10 cellular contexts compared by ENCODE assay signal in the genomic region with DNA sequence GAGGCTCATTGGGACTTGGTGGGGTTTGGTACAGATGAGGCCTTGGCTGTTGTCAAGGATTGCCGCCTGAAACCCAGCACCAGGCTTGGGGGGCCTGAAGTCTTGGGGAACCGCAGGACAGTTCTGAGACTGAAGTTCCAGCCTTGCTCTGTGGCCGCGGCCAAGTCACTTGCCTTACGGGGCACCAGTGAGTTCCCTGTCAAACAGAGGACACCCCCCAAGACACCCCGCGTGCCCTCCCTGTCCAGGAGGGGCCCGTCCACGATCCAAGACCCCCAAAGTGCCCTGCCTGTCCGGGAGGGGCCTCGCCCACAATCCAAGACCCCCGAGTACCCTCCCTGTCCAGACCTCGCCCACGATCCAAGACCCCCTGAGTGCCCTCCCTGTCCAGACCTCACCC. TPM values are rescaled to one million over a fixed set of nuclear protein-coding genes. Genes with fewer than 3 reads are reported as not detected.
A peak's percentile ranks its signal among the peaks of the same experiment; 100 is the strongest.
DNase-seq lines count a peak whose midpoint lies in the region; ATAC-seq, FAIRE-seq and TF ChIP-seq lines count a peak whose summit lies in the region.
"Had no signal": no experiment of that assay in that cellular context is flagged by ENCODE, and none has a peak within 500 bp of the region (broad histone marks: within the 10 kb centered on the region; RNA-seq: fewer than 3 reads in every experiment).

No MANE protein-coding gene starts in this region.

- no peak for ATAC-seq in activated CD8-positive, alpha-beta T cell treated with anti-CD3 and anti-CD28 coated beads for 36 hours

- no peak for FAIRE-seq in kidney (lab: Jason Lieb, UNC)
- FAIRE-seq: A204.1 had no signal

- 65 to 89% (median 83%) methylated on average over 7 to 14 of the region's 14 CpGs for WGBS in stomach, 5 donors

- H3K4me1 ChIP-seq in kidney (ENCODE audit: control insufficient read depth in 1 of 2, insufficient read depth in 1 of 2, low read depth in 1 of 2, low read length in 2 of 2) (peaks cover 3 to 17% of the 10 kb centered on the region in 2 donors), stomach (peaks cover 27 to 52% (median 41%) of the 10 kb centered on the region in 4 donors), Peyer's patch (peaks cover 4 to 22% (median 17%) of the 10 kb centered on the region in 4 donors)

- H3K9me3 ChIP-seq in kidney (ENCODE audit: control insufficient read depth in 1 of 2, low read length in 2 of 2) (no peaks in the 10 kb centered on the region), stomach (no peaks in the 10 kb centered on the region), Peyer's patch (no peaks in the 10 kb centered on the region)

- H3K27me3 ChIP-seq in stomach (no peaks in the 10 kb centered on the region), Peyer's patch (no peaks in the 10 kb centered on the region)

- POLR2A ChIA-PET in activated CD8-positive, alpha-beta T cell treated with anti-CD3 and anti-CD28 coated beads for 36 hours (lab: Charles Lee), result no interaction called here

- H3K4me3 ChIP-seq in kidney (ENCODE audit: low read length in 2 of 2) (peak overlapping the region in 1 of 2 donors; percentile 64), stomach (peak overlapping the region in 3 of 4 donors; percentile 97 to 100 (median 99)), Peyer's patch (peak overlapping the region in 2 of 4 donors; percentile 97 to 100)

- TF ChIP-seq CTCF in activated CD8-positive, alpha-beta T cell treated with anti-CD3 and anti-CD28 coated beads for 36 hours (IDR thresholded peaks at IDR 0.05), result no peak
- no peak for TF ChIP-seq CTCF in kidney (IDR thresholded peaks at IDR 0.05; ENCODE audit: borderline replicate concordance, extremely low read depth, insufficient read depth)
- TF ChIP-seq CTCF in stomach (IDR thresholded peaks at IDR 0.05), result no peak
- no peak for TF ChIP-seq CTCF in Peyer's patch (IDR thresholded peaks at IDR 0.05)

- H3K9me3 Mint-ChIP-seq in T-helper 1 cell treated with Interleukin-12 subunit alpha and Interleukin-12 subunit beta and Interleukin-4 antibody, amounts not matched to agents 30 μg/mL and 1 μg/mL, for 36 hours, result no peaks in the 10 kb centered on the region
- no peaks in the 10 kb centered on the region for H3K9me3 Mint-ChIP-seq in activated CD8-positive, alpha-beta T cell treated with anti-CD3 and anti-CD28 coated beads for 36 hours

- peaks cover 4% of the 10 kb centered on the region for H3K36me3 Mint-ChIP-seq in T-helper 1 cell treated with Interleukin-12 subunit alpha and Interleukin-12 subunit beta and Interleukin-4 antibody, amounts not matched to agents 30 μg/mL and 1 μg/mL, for 36 hours (ENCODE audit: low read depth)
- peaks cover 6% of the 10 kb centered on the region for H3K36me3 Mint-ChIP-seq in activated CD8-positive, alpha-beta T cell treated with anti-CD3 and anti-CD28 coated beads for 36 hours (ENCODE audit: low read depth)

- no peak for TF ChIP-seq POLR2A in stomach (IDR thresholded peaks at IDR 0.05)
- no peak for TF ChIP-seq POLR2A in Peyer's patch (IDR thresholded peaks at IDR 0.05)

- H3K36me3 ChIP-seq in kidney (ENCODE audit: control insufficient read depth in 1 of 2, insufficient read depth in 2 of 2, low read length in 2 of 2) (peaks cover 5 to 14% of the 10 kb centered on the region in 2 donors), stomach (peaks cover 28 to 42% (median 37%) of the 10 kb centered on the region in 4 donors), Peyer's patch (peaks cover 0 to 36% (median 0%) of the 10 kb centered on the region in 3 donors)

- no peak overlapping the region for H3K27ac Mint-ChIP-seq in T-helper 1 cell treated with Interleukin-12 subunit alpha and Interleukin-12 subunit beta and Interleukin-4 antibody, amounts not matched to agents 30 μg/mL and 1 μg/mL, for 36 hours
- H3K27ac Mint-ChIP-seq in activated CD8-positive, alpha-beta T cell treated with anti-CD3 and anti-CD28 coated beads for 36 hours, result no peak overlapping the region

- H3K27me3 Mint-ChIP-seq in T-helper 1 cell treated with Interleukin-12 subunit alpha and Interleukin-12 subunit beta and Interleukin-4 antibody, amounts not matched to agents 30 μg/mL and 1 μg/mL, for 36 hours (ENCODE audit: low read depth), result no peaks in the 10 kb centered on the region
- no peaks in the 10 kb centered on the region for H3K27me3 Mint-ChIP-seq in activated CD8-positive, alpha-beta T cell treated with anti-CD3 and anti-CD28 coated beads for 36 hours

- peak overlapping the region in 1 of 2 donors; percentile 70 for H3K9ac ChIP-seq in kidney (ENCODE audit: low read length in 2 of 2)

- intact Hi-C loops in activated CD8-positive, alpha-beta T cell treated with anti-CD3 and anti-CD28 coated beads for 36 hours (cut with micrococcal nuclease), result no loop called here
- intact Hi-C loops in kidney (cut with DNase I), result no loop called here
- intact Hi-C loops in stomach (cut with DNase I; ENCODE audit: low total_unique reads), result no loop called here

- no peak for DNase-seq in T-helper 1 cell
- DNase-seq in activated CD8-positive, alpha-beta T cell treated with anti-CD3 and anti-CD28 coated beads for 36 hours, result no peak
- DNase-seq in kidney, result peak; percentile 78
- no peak for DNase-seq in stomach
- no peak for DNase-seq in NCI-H1105 (lab: John Stamatoyannopoulos, UW)
- no peak for DNase-seq in Peyer's patch
- no peak for DNase-seq in GM19238 (ENCODE audit: insufficient read length, low spot score)

- TF ChIP-seq EP300 in stomach (IDR thresholded peaks at IDR 0.05), result no peak

- no peak overlapping the region for H3K27ac ChIP-seq in kidney (ENCODE audit: low read depth in 2 of 2, low read length in 2 of 2)
- H3K27ac ChIP-seq in stomach, result peak overlapping the region in 4 of 5 donors; percentile 89 to 99 (median 94)
- peak overlapping the region in 1 of 4 donors; percentile 98 for H3K27ac ChIP-seq in Peyer's patch

- CTCF ChIA-PET in activated CD8-positive, alpha-beta T cell treated with anti-CD3 and anti-CD28 coated beads for 36 hours (lab: Charles Lee), result interaction anchor here (2.5 to 4.0 kb wide), 2 partner anchors 8 to 23 kb away, joined by 16 to 45 read pairs; no protein-coding TSS in a partner anchor

- H3K4me1 Mint-ChIP-seq in T-helper 1 cell treated with Interleukin-12 subunit alpha and Interleukin-12 subunit beta and Interleukin-4 antibody, amounts not matched to agents 30 μg/mL and 1 μg/mL, for 36 hours (ENCODE audit: low read depth), result peaks cover 7% of the 10 kb centered on the region
- H3K4me1 Mint-ChIP-seq in activated CD8-positive, alpha-beta T cell treated with anti-CD3 and anti-CD28 coated beads for 36 hours (ENCODE audit: low read depth), result peaks cover 20% of the 10 kb centered on the region

- peak overlapping the region; percentile 17 for H3K4me3 Mint-ChIP-seq in T-helper 1 cell treated with Interleukin-12 subunit alpha and Interleukin-12 subunit beta and Interleukin-4 antibody, amounts not matched to agents 30 μg/mL and 1 μg/mL, for 36 hours
- peak overlapping the region; percentile 32 for H3K4me3 Mint-ChIP-seq in activated CD8-positive, alpha-beta T cell treated with anti-CD3 and anti-CD28 coated beads for 36 hours

RNA-seq across cellular contexts. Expression of a gene that starts 2.5 kb away (rescaled TPM):
- 10 to 100 TPM; 38.1 to 43.7 TPM for total RNA-seq in activated CD8-positive, alpha-beta T cell treated with anti-CD3 and anti-CD28 coated beads for 36 hours
- total RNA-seq in kidney (33.8 TPM), stomach (100 to 1,000 TPM in 2 of 5 donors, 10 to 100 TPM in 3; 26.1 to 503 (median 72.9) TPM), Peyer's patch (10 to 100 TPM; 65.6 to 91.1 (median 75.2) TPM)
- polyA plus RNA-seq in kidney (ENCODE audit: insufficient read depth, low read depth, low replicate concordance) (72.3 TPM), stomach (10 to 100 TPM; 62.9 to 82.1 (median 80.5) TPM)

RNA-seq across cellular contexts. Expression of a gene that starts 9.8 kb away (rescaled TPM):
- total RNA-seq in activated CD8-positive, alpha-beta T cell treated with anti-CD3 and anti-CD28 coated beads for 36 hours, result 10 to 100 TPM; 52.7 to 58.5 TPM
- total RNA-seq in kidney, result 2.8 TPM
- polyA plus RNA-seq in kidney (ENCODE audit: insufficient read depth, low read depth, low replicate concordance), result not detected
- total RNA-seq in stomach, result 1 to 10 TPM in 1 of 5 donors, under 1 TPM in 1, not detected in 3; 0.55 to 5.4 TPM
- polyA plus RNA-seq in stomach, result 1 to 10 TPM in 1 of 3 donors, under 1 TPM in 2; 0.37 to 6.6 (median 0.93) TPM
- 1 to 10 TPM in 2 of 4 donors, not detected in 2; 2.8 to 4.0 TPM for total RNA-seq in Peyer's patch
- total RNA-seq: lung microvascular endothelial cell had no signal

RNA-seq across cellular contexts. Expression of a gene that starts 26.8 kb away (rescaled TPM):
- 1 to 10 TPM; 8.9 to 9.3 TPM for total RNA-seq in activated CD8-positive, alpha-beta T cell treated with anti-CD3 and anti-CD28 coated beads for 36 hours
- 23.1 TPM for total RNA-seq in kidney
- 17.9 TPM for polyA plus RNA-seq in kidney (ENCODE audit: insufficient read depth, low read depth, low replicate concordance)
- 10 to 100 TPM in 3 of 5 donors, 1 to 10 TPM in 2; 1.2 to 65.5 (median 15.2) TPM for total RNA-seq in stomach
- polyA plus RNA-seq in stomach, result 10 to 100 TPM; 26.3 to 33.8 (median 26.4) TPM
- total RNA-seq in Peyer's patch, result 10 to 100 TPM; 11.6 to 35.7 (median 24.2) TPM

RNA-seq across cellular contexts. Expression of a gene that starts 37.8 kb away (rescaled TPM):
- total RNA-seq in activated CD8-positive, alpha-beta T cell treated with anti-CD3 and anti-CD28 coated beads for 36 hours, result under 1 TPM; 0.20 to 0.22 TPM
- total RNA-seq in kidney (0.50 TPM), stomach (10 to 100 TPM in 1 of 5 donors, 1 to 10 TPM in 2, under 1 TPM in 1, not detected in 1; 0.45 to 11.9 (median 2.1) TPM), Peyer's patch (10 to 100 TPM in 1 of 4 donors, 1 to 10 TPM in 3; 1.4 to 25.6 (median 5.1) TPM)
- polyA plus RNA-seq in kidney (ENCODE audit: insufficient read depth, low read depth, low replicate concordance) (0.77 TPM), stomach (1 to 10 TPM; 1.5 to 2.9 (median 2.3) TPM)

RNA-seq across cellular contexts. Expression of a gene that starts 38.3 kb away (rescaled TPM):
- 100 to 1,000 TPM; 159 to 160 TPM for total RNA-seq in activated CD8-positive, alpha-beta T cell treated with anti-CD3 and anti-CD28 coated beads for 36 hours
- 554 TPM for total RNA-seq in kidney
- 984 TPM for polyA plus RNA-seq in kidney (ENCODE audit: insufficient read depth, low read depth, low replicate concordance)
- 1,000 to 10,000 TPM in 1 of 5 donors, 100 to 1,000 TPM in 4; 184 to 1,029 (median 269) TPM for total RNA-seq in stomach
- 100 to 1,000 TPM; 193 to 524 (median 393) TPM for polyA plus RNA-seq in stomach
- total RNA-seq in Peyer's patch, result 100 to 1,000 TPM; 149 to 501 (median 469) TPM

Comparison
In these comparisons a context has a peak if more than half of its experiments do, and no peak if none do; other contexts are left out.
1. H3K27ac ChIP-seq: peak in stomach (4 of 5); none in kidney (0 of 2).
2. RNA of a gene that starts 9.8 kb away (total RNA-seq): 52.7 to 58.5 TPM in activated CD8-positive, alpha-beta T cell treated with anti-CD3 and anti-CD28 coated beads for 36 hours; 2.8 TPM in kidney (single experiment), 2.8 to 4.0 TPM in Peyer's patch and 0.55 to 5.4 TPM in stomach; every median in the first group is over 4 times any median in the second.